In the genomic region with DNA sequence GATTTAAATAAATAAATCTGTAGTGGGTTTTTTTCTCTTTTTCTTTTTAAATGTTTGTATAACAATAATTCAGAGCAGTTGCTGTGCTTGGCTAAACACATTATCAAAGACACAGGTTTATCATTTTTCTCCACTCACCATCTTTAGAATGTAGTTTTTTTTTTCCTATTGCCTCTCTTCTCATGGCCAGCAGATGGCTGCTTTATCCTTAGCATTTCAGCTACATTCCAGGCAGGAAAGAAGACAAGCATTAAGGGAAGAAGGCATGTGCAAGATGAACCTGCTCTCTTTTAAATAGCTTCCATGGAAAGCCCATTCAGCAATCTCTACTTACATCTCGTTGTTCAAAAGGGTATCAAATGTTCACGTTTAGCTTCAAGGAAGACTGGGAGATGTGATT, we compare ENCODE assay signal across 9 cellular contexts. TPM values are rescaled to one million over a fixed set of nuclear protein-coding genes. Genes with fewer than 3 reads are reported as not detected.
A peak's percentile ranks its signal among the peaks of the same experiment; 100 is the strongest.
DNase-seq lines count a peak whose midpoint lies in the region; ATAC-seq, FAIRE-seq and TF ChIP-seq lines count a peak whose summit lies in the region.
"Had no signal": no experiment of that assay in that cellular context is flagged by ENCODE, and none has a peak within 500 bp of the region (broad histone marks: within the 10 kb centered on the region; RNA-seq: fewer than 3 reads in every experiment).

No MANE protein-coding gene starts in this region.

- H3K27me3 Mint-ChIP-seq in GM23338 (ENCODE audit: insufficient read depth, low read depth, poor library complexity), result no peaks in the 10 kb centered on the region
- H3K27me3 Mint-ChIP-seq: activated naive CD8-positive, alpha-beta T cell had no signal

- TF ChIP-seq POLR2A in esophagus squamous epithelium (IDR thresholded peaks at IDR 0.05), result no peak

- H3K4me3 Mint-ChIP-seq in GM23338, result no peak overlapping the region
- H3K4me3 Mint-ChIP-seq: activated naive CD8-positive, alpha-beta T cell had no signal

- CTCF ChIA-PET in AG04449 (lab: Yijun Ruan, JAX), result interaction anchor here (1.0 kb wide), 1 partner anchor 18 kb away, joined by 3 read pairs; no protein-coding TSS in a partner anchor

- no peak for DNase-seq in AG04449 (ENCODE audit: low read depth, low spot score)
- peak; percentile 51 for DNase-seq in GM23338 (ENCODE audit: low spot score)
- DNase-seq in iPS-NIHi7 (ENCODE audit: extremely low spot score), result peak; percentile 27
- DNase-seq in esophagus squamous epithelium (lab: John Stamatoyannopoulos, UW), result no peak
- no peak for DNase-seq in NCI-H1930 (lab: John Stamatoyannopoulos, UW)
- no peak for DNase-seq in T1000 (lab: John Stamatoyannopoulos, UW)

- no peaks in the 10 kb centered on the region for H3K9me2 ChIP-seq in GM23338 (ENCODE audit: insufficient read depth)

- H3K27me3 ChIP-seq in GM23338 (ENCODE audit: insufficient read depth), result no peaks in the 10 kb centered on the region
- no peaks in the 10 kb centered on the region for H3K27me3 ChIP-seq in esophagus squamous epithelium

- H3K4me3 ChIP-seq in AG04449 (ENCODE audit: low read depth, low read length) (no peak overlapping the region), GM23338 (no peak overlapping the region), esophagus squamous epithelium (no peak overlapping the region)

- no peaks in the 10 kb centered on the region for H3K36me3 Mint-ChIP-seq in GM23338 (ENCODE audit: low read depth)

- H3K79me2 ChIP-seq in GM23338 (replicated peaks; ENCODE audit: insufficient read depth), result no peaks in the 10 kb centered on the region

- POLR2A ChIA-PET in AG04449 (lab: Yijun Ruan, JAX), result no interaction called here

- 47 to 49% methylated on average over 2 of the region's 2 CpGs for WGBS in esophagus squamous epithelium, 2 donors

- no peaks in the 10 kb centered on the region for H3K9me3 ChIP-seq in esophagus squamous epithelium

- TF ChIP-seq CTCF in AG04449 (IDR thresholded peaks at IDR 0.05; ENCODE audit: insufficient read depth, low read length, missing control alignments) (peak; percentile 33), GM23338 (conservative IDR thresholded peaks at IDR 0.05; ENCODE audit: low read depth in 2 of 2) (peak; percentile 54 to 70), esophagus squamous epithelium (IDR thresholded peaks at IDR 0.05) (no peak)

- H3K4me1 Mint-ChIP-seq in GM23338, result peaks cover 26% of the 10 kb centered on the region

- H3K4me2 ChIP-seq in GM23338, result no peak overlapping the region

- peak overlapping the region; percentile 3; the same call in 1 of the 2 replicates for H3K27ac Mint-ChIP-seq in GM23338

- H3K27ac ChIP-seq in GM23338 (ENCODE audit: low read depth), result no peak overlapping the region
- no peak overlapping the region for H3K27ac ChIP-seq in esophagus squamous epithelium

- H2AFZ ChIP-seq in GM23338, result no peak overlapping the region

- H4K20me1 ChIP-seq in GM23338 (replicated peaks; ENCODE audit: insufficient read depth), result no peaks in the 10 kb centered on the region

- no peaks in the 10 kb centered on the region for H3F3A ChIP-seq in GM23338 (replicated peaks; ENCODE audit: low read depth)

- peak; percentile 77 for FAIRE-seq in TTC549 (lab: Jason Lieb, UNC)

- H3K4me1 ChIP-seq in GM23338 (ENCODE audit: insufficient read depth), result peaks cover 9% of the 10 kb centered on the region
- H3K4me1 ChIP-seq in esophagus squamous epithelium, result no peaks in the 10 kb centered on the region

- ATAC-seq in GM23338, result peak; percentile 65; the same call in 2 of the 3 replicates
- ATAC-seq in HG02840 (IDR thresholded peaks at IDR 0.05; ENCODE audit: low FRiP score, unreplicated experiment), result no peak

- no peaks in the 10 kb centered on the region; the same call in 2 of the 3 replicates for H3K9me3 Mint-ChIP-seq in GM23338

- H3K36me3 ChIP-seq in GM23338 (ENCODE audit: insufficient read depth), result no peaks in the 10 kb centered on the region
- H3K36me3 ChIP-seq in esophagus squamous epithelium, result no peaks in the 10 kb centered on the region

- intact Hi-C loops in esophagus squamous epithelium (cut with DNase I), result no loop called here

TF ChIP-seq in GM23338, 12 proteins besides CTCF, POLR2A, EP300 and RAD21:
- TF ChIP-seq, protein P1, sequence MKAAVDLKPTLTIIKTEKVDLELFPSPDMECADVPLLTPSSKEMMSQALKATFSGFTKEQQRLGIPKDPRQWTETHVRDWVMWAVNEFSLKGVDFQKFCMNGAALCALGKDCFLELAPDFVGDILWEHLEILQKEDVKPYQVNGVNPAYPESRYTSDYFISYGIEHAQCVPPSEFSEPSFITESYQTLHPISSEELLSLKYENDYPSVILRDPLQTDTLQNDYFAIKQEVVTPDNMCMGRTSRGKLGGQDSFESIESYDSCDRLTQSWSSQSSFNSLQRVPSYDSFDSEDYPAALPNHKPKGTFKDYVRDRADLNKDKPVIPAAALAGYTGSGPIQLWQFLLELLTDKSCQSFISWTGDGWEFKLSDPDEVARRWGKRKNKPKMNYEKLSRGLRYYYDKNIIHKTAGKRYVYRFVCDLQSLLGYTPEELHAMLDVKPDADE (IDR thresholded peaks at IDR 0.05), result no peak
- TF ChIP-seq EZH2 (IDR thresholded peaks at IDR 0.05; ENCODE audit: low read depth, unreplicated experiment), result no peak

RNA-seq across cellular contexts. Expression of a gene that starts 42.6 kb away (rescaled TPM):
- not detected in 2 replicates for total RNA-seq in GM23338 (2014; rRNA removed; shearing (Covaris generic))
- polyA plus RNA-seq in GM23338 (2016; fragmentation: Nextera tagmentation; extraction: Ambion mirVana), result 0.26 TPM in 1 of 2 replicates, not detected in the other
- 10 to 100 TPM in 1 of 4 donors, 1 to 10 TPM in 3; 1.7 to 16.8 (median 3.7) TPM for total RNA-seq in esophagus squamous epithelium

Comparison
In these comparisons a context has a peak if more than half of its experiments do, and no peak if none do; other contexts are left out.
1. DNase-seq: peak in GM23338 (single experiment) and iPS-NIHi7 (single experiment); none in AG04449 (single experiment), esophagus squamous epithelium (single experiment), NCI-H1930 (0 of 2) and T1000 (single experiment).
2. CTCF ChIP-seq: peak in AG04449 (single experiment) and GM23338 (2 of 2); none in esophagus squamous epithelium (0 of 6).